In genomic region chr19:49718511-49718910, GRCh38 we compare ENCODE assay signal across 1 cellular context.
TF ChIP-seq lines count a peak whose summit lies in the region.

No MANE protein-coding gene starts in this region.

TF ChIP-seq in SK-N-SH treated with all-trans-retinoic acid at 6 μM for 48 hours, 23 proteins besides CTCF, POLR2A, EP300 and RAD21 (continued from another document):
- TF ChIP-seq TSHZ2 (CRISPR knock-in tag; IDR thresholded peaks at IDR 0.05) (no peak), TOX (CRISPR knock-in tag; IDR thresholded peaks at IDR 0.05; ENCODE audit: borderline replicate concordance) (no peak)
- TF ChIP-seq, protein P1, sequence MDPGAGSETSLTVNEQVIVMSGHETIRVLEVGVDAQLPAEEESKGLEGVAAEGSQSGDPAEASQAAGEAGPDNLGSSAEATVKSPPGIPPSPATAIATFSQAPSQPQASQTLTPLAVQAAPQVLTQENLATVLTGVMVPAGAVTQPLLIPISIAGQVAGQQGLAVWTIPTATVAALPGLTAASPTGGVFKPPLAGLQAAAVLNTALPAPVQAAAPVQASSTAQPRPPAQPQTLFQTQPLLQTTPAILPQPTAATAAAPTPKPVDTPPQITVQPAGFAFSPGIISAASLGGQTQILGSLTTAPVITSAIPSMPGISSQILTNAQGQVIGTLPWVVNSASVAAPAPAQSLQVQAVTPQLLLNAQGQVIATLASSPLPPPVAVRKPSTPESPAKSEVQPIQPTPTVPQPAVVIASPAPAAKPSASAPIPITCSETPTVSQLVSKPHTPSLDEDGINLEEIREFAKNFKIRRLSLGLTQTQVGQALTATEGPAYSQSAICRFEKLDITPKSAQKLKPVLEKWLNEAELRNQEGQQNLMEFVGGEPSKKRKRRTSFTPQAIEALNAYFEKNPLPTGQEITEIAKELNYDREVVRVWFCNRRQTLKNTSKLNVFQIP (CRISPR knock-in tag; IDR thresholded peaks at IDR 0.05; ENCODE audit: borderline replicate concordance, low read depth) = no peak
- TF ChIP-seq, protein P2, sequence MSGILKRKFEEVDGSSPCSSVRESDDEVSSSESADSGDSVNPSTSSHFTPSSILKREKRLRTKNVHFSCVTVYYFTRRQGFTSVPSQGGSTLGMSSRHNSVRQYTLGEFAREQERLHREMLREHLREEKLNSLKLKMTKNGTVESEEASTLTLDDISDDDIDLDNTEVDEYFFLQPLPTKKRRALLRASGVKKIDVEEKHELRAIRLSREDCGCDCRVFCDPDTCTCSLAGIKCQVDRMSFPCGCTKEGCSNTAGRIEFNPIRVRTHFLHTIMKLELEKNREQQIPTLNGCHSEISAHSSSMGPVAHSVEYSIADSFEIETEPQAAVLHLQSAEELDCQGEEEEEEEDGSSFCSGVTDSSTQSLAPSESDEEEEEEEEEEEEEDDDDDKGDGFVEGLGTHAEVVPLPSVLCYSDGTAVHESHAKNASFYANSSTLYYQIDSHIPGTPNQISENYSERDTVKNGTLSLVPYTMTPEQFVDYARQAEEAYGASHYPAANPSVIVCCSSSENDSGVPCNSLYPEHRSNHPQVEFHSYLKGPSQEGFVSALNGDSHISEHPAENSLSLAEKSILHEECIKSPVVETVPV (CRISPR knock-in tag; IDR thresholded peaks at IDR 0.05) = no peak
